In genomic region chr1:24927886-24928630, GRCh38 we compare ENCODE assay signal across 8 cellular contexts. TPM values are rescaled to one million over a fixed set of nuclear protein-coding genes. Genes with fewer than 3 reads are reported as not detected.
A peak's percentile ranks its signal among the peaks of the same experiment; 100 is the strongest.
DNase-seq lines count a peak whose midpoint lies in the region; ATAC-seq and TF ChIP-seq lines count a peak whose summit lies in the region.

No MANE protein-coding gene starts in this region.

- H3K27ac Mint-ChIP-seq in MCF 10A (ENCODE audit: low read depth, unreplicated experiment) = no peak overlapping the region
- peak overlapping the region; percentile 83 for H3K27ac Mint-ChIP-seq in T-helper 2 cell treated with Interferon-gamma antibody and Interleukin-4, amounts not matched to agents 5 μg/mL and 100 μg/mL, for 36 hours

- H3K27me3 Mint-ChIP-seq in MCF 10A (ENCODE audit: insufficient read depth, unreplicated experiment) = peaks cover 35% of the 10 kb centered on the region
- no peaks in the 10 kb centered on the region for H3K27me3 Mint-ChIP-seq in T-helper 2 cell treated with Interferon-gamma antibody and Interleukin-4, amounts not matched to agents 5 μg/mL and 100 μg/mL, for 36 hours (ENCODE audit: low read depth)

- no peaks in the 10 kb centered on the region for H3K4me1 ChIP-seq in breast epithelium
- H3K4me1 ChIP-seq in hepatocyte (ENCODE audit: insufficient read depth) = peaks cover 20% of the 10 kb centered on the region
- peaks cover 24% of the 10 kb centered on the region for H3K4me1 ChIP-seq in thymus (ENCODE audit: control insufficient read depth, insufficient read depth, low read length)

- 42% methylated on average over 14 of the region's 14 CpGs for WGBS in hepatocyte (ENCODE audit: low lambda C conversion rate, missing lambda C conversion rate)
- 15% methylated on average over 14 of the region's 14 CpGs for WGBS in thymus

- DNase-seq in breast epithelium (ENCODE audit: low spot score in 2 of 2) = no peak
- no peak for DNase-seq in MCF 10A (ENCODE audit: unreplicated experiment)
- DNase-seq in T-helper 2 cell treated with Interferon-gamma antibody and Interleukin-4, amounts not matched to agents 5 μg/mL and 100 μg/mL, for 36 hours (ENCODE audit: low spot score) = no peak
- DNase-seq in hepatocyte (ENCODE audit: low spot score) = no peak
- no peak for DNase-seq in SKM-1 treated with dmso at 0.1 percent for 144 hours (lab: John Stamatoyannopoulos, UW; ENCODE audit: unreplicated experiment)
- no peak for DNase-seq in dermis blood vessel endothelial cell

- no peaks in the 10 kb centered on the region for H4K20me1 ChIP-seq in hepatocyte (ENCODE audit: insufficient read depth, poor library complexity, severe bottlenecking)

- POLR2A ChIA-PET in MCF 10A (lab: Yijun Ruan, JAX) = no interaction called here

- peak overlapping the region; percentile 31 to 80 (median 62) for H3K4me3 ChIP-seq in breast epithelium
- no peak overlapping the region for H3K4me3 ChIP-seq in hepatocyte
- peak overlapping the region; percentile 57 for H3K4me3 ChIP-seq in thymus (ENCODE audit: low read length)

- no peaks in the 10 kb centered on the region for H3K4me1 Mint-ChIP-seq in MCF 10A (ENCODE audit: insufficient read depth, unreplicated experiment)
- peaks cover 45% of the 10 kb centered on the region for H3K4me1 Mint-ChIP-seq in T-helper 2 cell treated with Interferon-gamma antibody and Interleukin-4, amounts not matched to agents 5 μg/mL and 100 μg/mL, for 36 hours (ENCODE audit: low read depth)

- no peaks in the 10 kb centered on the region for H3K9me2 ChIP-seq in hepatocyte (replicated peaks; ENCODE audit: insufficient read depth)

- H3K27ac ChIP-seq in breast epithelium = peak overlapping the region; percentile 71 to 86
- no peak overlapping the region for H3K27ac ChIP-seq in hepatocyte
- H3K27ac ChIP-seq in thymus (ENCODE audit: low read depth) = no peak overlapping the region

- no peak for TF ChIP-seq POLR2A in breast epithelium (IDR thresholded peaks at IDR 0.05)

- TF ChIP-seq CTCF in breast epithelium (IDR thresholded peaks at IDR 0.05) = no peak
- TF ChIP-seq CTCF in MCF 10A (IDR thresholded peaks at IDR 0.05; ENCODE audit: unreplicated experiment) = no peak
- TF ChIP-seq CTCF in hepatocyte (IDR thresholded peaks at IDR 0.05; ENCODE audit: poor library complexity) = no peak

- H3K79me2 ChIP-seq in hepatocyte = no peaks in the 10 kb centered on the region

- BruUV-seq in MCF 10A (replicated peaks; lab: Mats Ljungman, UMichigan) = no TSS peak

- no peak for ATAC-seq in HG03342 (IDR thresholded peaks at IDR 0.05; ENCODE audit: unreplicated experiment)

- H3K27me3 ChIP-seq in breast epithelium = peaks cover 6 to 72% of the 10 kb centered on the region in 2 donors
- peaks cover 82% of the 10 kb centered on the region for H3K27me3 ChIP-seq in hepatocyte
- H3K27me3 ChIP-seq in thymus (ENCODE audit: control insufficient read depth, insufficient read depth) = peaks cover 46% of the 10 kb centered on the region

- H3K36me3 Mint-ChIP-seq in MCF 10A (ENCODE audit: insufficient read depth, unreplicated experiment) = no peaks in the 10 kb centered on the region
- peaks cover 59% of the 10 kb centered on the region for H3K36me3 Mint-ChIP-seq in T-helper 2 cell treated with Interferon-gamma antibody and Interleukin-4, amounts not matched to agents 5 μg/mL and 100 μg/mL, for 36 hours (ENCODE audit: low read depth)

- H3K9me3 ChIP-seq in breast epithelium (no peaks in the 10 kb centered on the region), hepatocyte (ENCODE audit: low read depth) (no peaks in the 10 kb centered on the region), thymus (ENCODE audit: control insufficient read depth) (no peaks in the 10 kb centered on the region)

- CTCF ChIA-PET in MCF 10A (lab: Yijun Ruan, JAX) = interaction anchor here (0.9 to 1.6 kb wide), 3 partner anchors 30 to 173 kb away, joined by 3 to 5 read pairs (median 5); no protein-coding TSS in a partner anchor

- H3K9me3 Mint-ChIP-seq in MCF 10A (ENCODE audit: unreplicated experiment) = no peaks in the 10 kb centered on the region
- no peaks in the 10 kb centered on the region for H3K9me3 Mint-ChIP-seq in T-helper 2 cell treated with Interferon-gamma antibody and Interleukin-4, amounts not matched to agents 5 μg/mL and 100 μg/mL, for 36 hours

- intact Hi-C loops in breast epithelium (cut with DNase I; ENCODE audit: low total_unique reads) = no loop called here
- intact Hi-C loops in MCF 10A (cut with micrococcal nuclease) = no loop called here

- H3K4me2 ChIP-seq in hepatocyte = peak overlapping the region; percentile 68

- no peak overlapping the region for H2AFZ ChIP-seq in hepatocyte

- H3K36me3 ChIP-seq in breast epithelium (no peaks in the 10 kb centered on the region), hepatocyte (replicated peaks; ENCODE audit: insufficient read depth, low read depth) (no peaks in the 10 kb centered on the region), thymus (ENCODE audit: control insufficient read depth, insufficient read depth) (no peaks in the 10 kb centered on the region)

- H3K4me3 Mint-ChIP-seq in MCF 10A (ENCODE audit: unreplicated experiment) = no peak overlapping the region
- peak overlapping the region; percentile 94 for H3K4me3 Mint-ChIP-seq in T-helper 2 cell treated with Interferon-gamma antibody and Interleukin-4, amounts not matched to agents 5 μg/mL and 100 μg/mL, for 36 hours

RNA-seq across cellular contexts. Expression of gene RUNX3, which starts 2.0 kb away (rescaled TPM):
- total RNA-seq in breast epithelium (1 to 10 TPM; 1.9 to 9.1 (median 5.6) TPM), MCF 10A (2022) (not detected in 2 replicates), hepatocyte (0.13 and 0.28 TPM in 2 replicates), dermis blood vessel endothelial cell (not detected in 2 replicates)
- polyA plus RNA-seq in hepatocyte (0.16 and 0.67 TPM in 2 replicates), thymus (13.6 TPM)

Comparison
In these comparisons a context has a peak if more than half of its experiments do, and no peak if none do; other contexts are left out.
1. H3K27ac ChIP-seq: peak in breast epithelium (2 of 2); none in hepatocyte (single experiment) and thymus (single experiment).